8 cellular contexts compared by ENCODE assay signal in the genomic region with DNA sequence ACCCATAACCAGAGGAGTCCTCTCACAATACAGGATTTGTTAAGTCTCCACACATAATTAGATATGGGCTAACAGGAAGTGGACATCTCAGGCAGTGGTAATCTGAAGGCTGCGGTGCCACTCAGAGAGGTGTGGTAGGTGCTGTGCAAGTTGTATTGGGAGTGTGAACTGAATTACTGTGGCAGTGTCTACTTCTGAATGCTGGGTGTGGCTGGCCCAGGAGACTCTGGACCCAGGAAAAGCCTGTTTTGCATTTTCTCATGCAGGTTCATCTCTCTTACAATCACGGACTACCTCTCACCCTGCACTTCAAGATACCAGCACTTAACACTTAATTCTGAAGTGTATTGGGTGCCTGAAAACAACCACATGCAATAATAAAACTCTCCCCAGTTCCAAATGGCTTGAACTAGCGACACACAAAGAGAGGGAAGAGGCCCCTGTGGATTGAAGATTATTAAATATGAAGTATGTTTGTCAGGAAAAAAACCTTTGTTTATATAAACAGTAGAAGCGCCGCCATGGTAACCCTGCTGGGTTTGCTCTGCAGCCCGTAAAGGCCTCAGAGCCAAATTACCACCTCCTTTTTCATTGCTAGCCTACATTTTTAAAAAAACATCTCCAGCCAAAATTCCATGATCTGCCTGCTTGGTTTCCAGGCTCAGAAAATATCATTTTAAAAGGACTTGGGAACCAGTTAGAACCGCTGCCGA.
DNase-seq lines count a peak whose midpoint lies in the region; ATAC-seq and TF ChIP-seq lines count a peak whose summit lies in the region.

No MANE protein-coding gene starts in this region.

- H3K27ac Mint-ChIP-seq in CD8-positive, alpha-beta memory T cell: peak overlapping the region in 5 of 8 donors; percentile 13 to 62 (median 47)
- peak overlapping the region; percentile 60 for H3K27ac Mint-ChIP-seq in neural progenitor cell
- H3K27ac Mint-ChIP-seq in CD8-positive, alpha-beta T cell: no peak overlapping the region

- H3K36me3 ChIP-seq in CD8-positive, alpha-beta memory T cell (ENCODE audit: insufficient read depth, low read length): no peaks in the 10 kb centered on the region
- no peaks in the 10 kb centered on the region for H3K36me3 ChIP-seq in neural progenitor cell
- H3K36me3 ChIP-seq in CD8-positive, alpha-beta T cell (ENCODE audit: insufficient read depth, low read length): no peaks in the 10 kb centered on the region

- intact Hi-C loops in CD8-positive, alpha-beta T cell (cut with DNase I, micrococcal nuclease): loop anchor here (5.0 kb wide), 5 partner anchors 282 to 847 kb away; a partner anchor contains a TSS

- H3K27ac ChIP-seq in CD8-positive, alpha-beta memory T cell (ENCODE audit: low read depth, low read length): no peak overlapping the region
- H3K27ac ChIP-seq in epithelial cell of prostate: peak overlapping the region; percentile 26
- H3K27ac ChIP-seq in neural progenitor cell: no peak overlapping the region
- no peak overlapping the region for H3K27ac ChIP-seq in CD8-positive, alpha-beta T cell (ENCODE audit: low read depth, low read length)

- H3K27me3 ChIP-seq in CD8-positive, alpha-beta memory T cell (ENCODE audit: insufficient read depth, low read length, poor library complexity, severe bottlenecking): peaks cover 14% of the 10 kb centered on the region
- H3K27me3 ChIP-seq in neural progenitor cell: peaks cover 28% of the 10 kb centered on the region
- H3K27me3 ChIP-seq in CD8-positive, alpha-beta T cell (ENCODE audit: insufficient read depth, low read length): peaks cover 4% of the 10 kb centered on the region

- H3K27me3 Mint-ChIP-seq in CD8-positive, alpha-beta memory T cell: peaks cover 12 to 16% of the 10 kb centered on the region in 2 donors
- peaks cover 13% of the 10 kb centered on the region for H3K27me3 Mint-ChIP-seq in neural progenitor cell (ENCODE audit: insufficient read depth, low read depth)
- peaks cover 7% of the 10 kb centered on the region for H3K27me3 Mint-ChIP-seq in CD8-positive, alpha-beta T cell (ENCODE audit: low read depth)

- H3K79me2 ChIP-seq in neural progenitor cell (ENCODE audit: low read depth): no peaks in the 10 kb centered on the region

- no peak for ATAC-seq in HG02840 (IDR thresholded peaks at IDR 0.05; ENCODE audit: low FRiP score, unreplicated experiment)
- ATAC-seq in GM19452 (IDR thresholded peaks at IDR 0.05; ENCODE audit: unreplicated experiment): no peak
- ATAC-seq in GM21528 (IDR thresholded peaks at IDR 0.05; ENCODE audit: low FRiP score, unreplicated experiment): no peak
- no peak for ATAC-seq in CD8-positive, alpha-beta T cell

- peaks cover 2 to 4% (median 4%) of the 10 kb centered on the region in 3 donors for H3K36me3 Mint-ChIP-seq in CD8-positive, alpha-beta memory T cell
- peaks cover 6% of the 10 kb centered on the region for H3K36me3 Mint-ChIP-seq in neural progenitor cell
- peaks cover 3% of the 10 kb centered on the region for H3K36me3 Mint-ChIP-seq in CD8-positive, alpha-beta T cell

- POLR2A ChIA-PET in CD8-positive, alpha-beta memory T cell (lab: Charles Lee): no interaction called here
- POLR2A ChIA-PET in CD8-positive, alpha-beta T cell (lab: Charles Lee): no interaction called here

- CTCF ChIA-PET in CD8-positive, alpha-beta memory T cell (lab: Charles Lee): no interaction called here
- CTCF ChIA-PET in CD8-positive, alpha-beta T cell (lab: Charles Lee): interaction anchor here (0.7 kb wide), 1 partner anchor 846 kb away, joined by 3 read pairs; no protein-coding TSS in a partner anchor

- no peak overlapping the region for H2AFZ ChIP-seq in neural progenitor cell (replicated peaks)

- no peak overlapping the region for H3K4me2 ChIP-seq in neural progenitor cell

- H3K4me3 Mint-ChIP-seq in CD8-positive, alpha-beta memory T cell: peak overlapping the region in 1 of 7 donors; percentile 35
- H3K4me3 Mint-ChIP-seq in neural progenitor cell: no peak overlapping the region
- no peak overlapping the region for H3K4me3 Mint-ChIP-seq in CD8-positive, alpha-beta T cell

- no peak overlapping the region for H3K4me3 ChIP-seq in CD8-positive, alpha-beta memory T cell (ENCODE audit: low read length)
- H3K4me3 ChIP-seq in neural progenitor cell: no peak overlapping the region
- H3K4me3 ChIP-seq in CD8-positive, alpha-beta T cell (ENCODE audit: low read depth, low read length): no peak overlapping the region

- no peaks in the 10 kb centered on the region for H4K20me1 ChIP-seq in neural progenitor cell (ENCODE audit: low read depth)

- peaks cover 5% of the 10 kb centered on the region for H3F3A ChIP-seq in neural progenitor cell (ENCODE audit: low read depth)

- DNase-seq in CD8-positive, alpha-beta memory T cell: no peak
- peak; percentile 73 for DNase-seq in NCI-H2227 treated with DMSO at 0.1 percent for 48 hours (lab: John Stamatoyannopoulos, UW)
- no peak for DNase-seq in epithelial cell of prostate (ENCODE audit: low read depth, low spot score)
- no peak for DNase-seq in neural progenitor cell (ENCODE audit: low spot score)
- DNase-seq in CD8-positive, alpha-beta T cell: no peak

- H3K4me1 Mint-ChIP-seq in CD8-positive, alpha-beta memory T cell: peaks cover 13 to 35% (median 22%) of the 10 kb centered on the region in 3 donors
- peaks cover 9% of the 10 kb centered on the region for H3K4me1 Mint-ChIP-seq in neural progenitor cell
- H3K4me1 Mint-ChIP-seq in CD8-positive, alpha-beta T cell (ENCODE audit: low read depth): peaks cover 21% of the 10 kb centered on the region

- H3K4me1 ChIP-seq in CD8-positive, alpha-beta memory T cell (ENCODE audit: insufficient read depth, low read length): no peaks in the 10 kb centered on the region
- peaks cover 6% of the 10 kb centered on the region for H3K4me1 ChIP-seq in neural progenitor cell
- peaks cover 13% of the 10 kb centered on the region for H3K4me1 ChIP-seq in CD8-positive, alpha-beta T cell (ENCODE audit: insufficient read depth, low read length)

- peaks cover 0 to 7% (median 0%) of the 10 kb centered on the region in 5 donors for H3K9me3 Mint-ChIP-seq in CD8-positive, alpha-beta memory T cell
- H3K9me3 Mint-ChIP-seq in neural progenitor cell: peaks cover 3% of the 10 kb centered on the region
- peaks cover 4% of the 10 kb centered on the region for H3K9me3 Mint-ChIP-seq in CD8-positive, alpha-beta T cell

- H3K9me3 ChIP-seq in CD8-positive, alpha-beta memory T cell (ENCODE audit: low read length): no peaks in the 10 kb centered on the region
- H3K9me3 ChIP-seq in neural progenitor cell (ENCODE audit: low read depth): no peaks in the 10 kb centered on the region
- H3K9me3 ChIP-seq in CD8-positive, alpha-beta T cell (ENCODE audit: low read length): no peaks in the 10 kb centered on the region

- TF ChIP-seq CTCF in neural progenitor cell (IDR thresholded peaks at IDR 0.05): no peak
- TF ChIP-seq CTCF in CD8-positive, alpha-beta T cell (IDR thresholded peaks at IDR 0.05): no peak

- H3K9ac ChIP-seq in neural progenitor cell: no peak overlapping the region
